In genomic region chr16:22813223-22813945, GRCh38 we compare ENCODE assay signal across 9 cellular contexts. TPM values are rescaled to one million over a fixed set of nuclear protein-coding genes. Genes with fewer than 3 reads are reported as not detected.
DNase-seq lines count a peak whose midpoint lies in the region; ATAC-seq and TF ChIP-seq lines count a peak whose summit lies in the region.
"Had no signal": no experiment of that assay in that cellular context is flagged by ENCODE, and none has a peak within 500 bp of the region (broad histone marks: within the 10 kb centered on the region; RNA-seq: fewer than 3 reads in every experiment).

No MANE protein-coding gene starts in this region.

- no peaks in the 10 kb centered on the region for H3K9me3 ChIP-seq in ovary

- intact Hi-C loops in ovary (cut with DNase I): no loop called here

- peak; percentile 72 for TF ChIP-seq CTCF in VCaP (conservative IDR thresholded peaks at IDR 0.05)
- TF ChIP-seq CTCF in foreskin keratinocyte (conservative IDR thresholded peaks at IDR 0.05): peak; percentile 95
- TF ChIP-seq CTCF in ovary (IDR thresholded peaks at IDR 0.05): no peak

- no peak overlapping the region for H3K27ac ChIP-seq in VCaP
- peak overlapping the region; percentile 55 for H3K27ac ChIP-seq in foreskin keratinocyte
- H3K27ac ChIP-seq in ovary: no peak overlapping the region
- H3K27ac ChIP-seq: BLaER1 had no signal

- TF ChIP-seq POLR2A in ovary (IDR thresholded peaks at IDR 0.05): no peak

- DNase-seq in SIG-M5 treated with dmso at 0.1 percent for 504 hours (lab: John Stamatoyannopoulos, UW; ENCODE audit: unreplicated experiment) (peak; percentile 53), SIG-M5 (lab: John Stamatoyannopoulos, UW) (no peak), foreskin keratinocyte (peak; percentile 73 to 81), ovary (peak in 2 of 5 donors; percentile 19 to 47), SHP77 treated with DMSO at 0.1 percent for 48 hours (lab: John Stamatoyannopoulos, UW) (no peak)

- H3K4me1 ChIP-seq in foreskin keratinocyte (peaks cover 13% of the 10 kb centered on the region), ovary (ENCODE audit: insufficient read depth) (peaks cover 4% of the 10 kb centered on the region)

- ATAC-seq in foreskin keratinocyte: peak; percentile 86
- no peak for ATAC-seq in GM21717 (IDR thresholded peaks at IDR 0.05; ENCODE audit: unreplicated experiment)
- ATAC-seq in HG03025 (IDR thresholded peaks at IDR 0.05; ENCODE audit: low FRiP score, unreplicated experiment): no peak

- no peaks in the 10 kb centered on the region for H3K27me3 ChIP-seq in foreskin keratinocyte
- H3K27me3 ChIP-seq in ovary: no peaks in the 10 kb centered on the region
- H3K27me3 ChIP-seq: BLaER1 had no signal

- TF ChIP-seq EP300 in ovary (IDR thresholded peaks at IDR 0.05): no peak

- H3K4me3 ChIP-seq in ovary: peak overlapping the region; percentile 1
- H3K4me3 ChIP-seq: BLaER1 had no signal

- no peaks in the 10 kb centered on the region for H3K36me3 ChIP-seq in ovary
- H3K36me3 ChIP-seq: BLaER1 had no signal

- 1% methylated on average over 36 to 59 of the region's 59 CpGs for WGBS in ovary, 3 donors

RNA-seq across cellular contexts. Expression of gene HS3ST2, which starts 0.6 kb away (rescaled TPM):
- 31.1 and 32.4 TPM in 2 replicates for total RNA-seq in foreskin keratinocyte
- 34.3 and 36.2 TPM in 2 replicates for polyA plus RNA-seq in foreskin keratinocyte
- total RNA-seq in ovary: 10 to 100 TPM in 1 of 7 donors, 1 to 10 TPM in 1, under 1 TPM in 2, not detected in 3; 0.31 to 28.9 (median 0.83) TPM
- polyA plus RNA-seq in ovary: 1 to 10 TPM in 1 of 2 donors, under 1 TPM in 1; 0.35 to 6.4 TPM

Comparison
In these comparisons a context has a peak if more than half of its experiments do, and no peak if none do; other contexts are left out.
1. DNase-seq: peak in SIG-M5 treated with dmso at 0.1 percent for 504 hours (single experiment) and foreskin keratinocyte (2 of 2); none in SIG-M5 (single experiment) and SHP77 treated with DMSO at 0.1 percent for 48 hours (single experiment).
2. CTCF ChIP-seq: peak in VCaP (single experiment) and foreskin keratinocyte (single experiment); none in ovary (0 of 3).